2 cellular contexts compared by ENCODE assay signal in the genomic region with DNA sequence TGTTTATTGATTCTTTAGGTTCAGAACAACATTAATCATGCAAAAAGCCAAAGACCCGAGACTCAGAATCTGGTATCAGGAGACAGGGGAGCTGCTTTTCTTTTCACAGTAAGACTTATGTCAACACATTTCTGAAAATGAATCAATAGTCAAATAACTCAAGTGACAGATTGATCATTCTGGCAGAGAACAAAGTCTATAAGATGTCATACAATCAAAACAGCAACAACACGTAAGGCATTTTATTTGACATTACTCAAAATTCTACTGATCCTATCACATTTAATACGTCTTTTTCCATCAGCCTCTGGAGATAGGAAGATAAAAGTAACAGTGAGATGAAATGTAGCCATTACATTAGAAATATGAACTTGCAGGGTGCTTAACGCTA.
TF ChIP-seq lines count a peak whose summit lies in the region.

No MANE protein-coding gene starts in this region.

TF ChIP-seq in HEK293T, 16 proteins besides CTCF, POLR2A, EP300 and RAD21 (continued from another document):
- TF ChIP-seq, protein P1, sequence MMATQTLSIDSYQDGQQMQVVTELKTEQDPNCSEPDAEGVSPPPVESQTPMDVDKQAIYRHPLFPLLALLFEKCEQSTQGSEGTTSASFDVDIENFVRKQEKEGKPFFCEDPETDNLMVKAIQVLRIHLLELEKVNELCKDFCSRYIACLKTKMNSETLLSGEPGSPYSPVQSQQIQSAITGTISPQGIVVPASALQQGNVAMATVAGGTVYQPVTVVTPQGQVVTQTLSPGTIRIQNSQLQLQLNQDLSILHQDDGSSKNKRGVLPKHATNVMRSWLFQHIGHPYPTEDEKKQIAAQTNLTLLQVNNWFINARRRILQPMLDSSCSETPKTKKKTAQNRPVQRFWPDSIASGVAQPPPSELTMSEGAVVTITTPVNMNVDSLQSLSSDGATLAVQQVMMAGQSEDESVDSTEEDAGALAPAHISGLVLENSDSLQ (IDR thresholded peaks at IDR 0.05), result peak; percentile 76
- TF ChIP-seq ARNT (IDR thresholded peaks at IDR 0.05) (0 out of 2 replicates have a peak, but pooled peaks have one; percentile 31), HDGF (IDR thresholded peaks at IDR 0.05; ENCODE audit: borderline replicate concordance) (no peak), CTBP1 (IDR thresholded peaks at IDR 0.05; ENCODE audit: borderline replicate concordance) (no peak)

TF ChIP-seq in K562, 482 proteins besides CTCF, POLR2A, EP300 and RAD21 (continued from another document):
- TF ChIP-seq, protein P2, sequence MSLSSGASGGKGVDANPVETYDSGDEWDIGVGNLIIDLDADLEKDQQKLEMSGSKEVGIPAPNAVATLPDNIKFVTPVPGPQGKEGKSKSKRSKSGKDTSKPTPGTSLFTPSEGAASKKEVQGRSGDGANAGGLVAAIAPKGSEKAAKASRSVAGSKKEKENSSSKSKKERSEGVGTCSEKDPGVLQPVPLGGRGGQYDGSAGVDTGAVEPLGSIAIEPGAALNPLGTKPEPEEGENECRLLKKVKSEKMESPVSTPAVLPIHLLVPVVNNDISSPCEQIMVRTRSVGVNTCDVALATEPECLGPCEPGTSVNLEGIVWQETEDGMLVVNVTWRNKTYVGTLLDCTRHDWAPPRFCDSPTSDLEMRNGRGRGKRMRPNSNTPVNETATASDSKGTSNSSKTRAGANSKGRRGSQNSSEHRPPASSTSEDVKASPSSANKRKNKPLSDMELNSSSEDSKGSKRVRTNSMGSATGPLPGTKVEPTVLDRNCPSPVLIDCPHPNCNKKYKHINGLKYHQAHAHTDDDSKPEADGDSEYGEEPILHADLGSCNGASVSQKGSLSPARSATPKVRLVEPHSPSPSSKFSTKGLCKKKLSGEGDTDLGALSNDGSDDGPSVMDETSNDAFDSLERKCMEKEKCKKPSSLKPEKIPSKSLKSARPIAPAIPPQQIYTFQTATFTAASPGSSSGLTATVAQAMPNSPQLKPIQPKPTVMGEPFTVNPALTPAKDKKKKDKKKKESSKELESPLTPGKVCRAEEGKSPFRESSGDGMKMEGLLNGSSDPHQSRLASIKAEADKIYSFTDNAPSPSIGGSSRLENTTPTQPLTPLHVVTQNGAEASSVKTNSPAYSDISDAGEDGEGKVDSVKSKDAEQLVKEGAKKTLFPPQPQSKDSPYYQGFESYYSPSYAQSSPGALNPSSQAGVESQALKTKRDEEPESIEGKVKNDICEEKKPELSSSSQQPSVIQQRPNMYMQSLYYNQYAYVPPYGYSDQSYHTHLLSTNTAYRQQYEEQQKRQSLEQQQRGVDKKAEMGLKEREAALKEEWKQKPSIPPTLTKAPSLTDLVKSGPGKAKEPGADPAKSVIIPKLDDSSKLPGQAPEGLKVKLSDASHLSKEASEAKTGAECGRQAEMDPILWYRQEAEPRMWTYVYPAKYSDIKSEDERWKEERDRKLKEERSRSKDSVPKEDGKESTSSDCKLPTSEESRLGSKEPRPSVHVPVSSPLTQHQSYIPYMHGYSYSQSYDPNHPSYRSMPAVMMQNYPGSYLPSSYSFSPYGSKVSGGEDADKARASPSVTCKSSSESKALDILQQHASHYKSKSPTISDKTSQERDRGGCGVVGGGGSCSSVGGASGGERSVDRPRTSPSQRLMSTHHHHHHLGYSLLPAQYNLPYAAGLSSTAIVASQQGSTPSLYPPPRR (CRISPR knock-in tag; IDR thresholded peaks at IDR 0.05; ENCODE audit: borderline replicate concordance), result no peak
- no peak for TF ChIP-seq MAFF (IDR thresholded peaks at IDR 0.05; ENCODE audit: low read length)
- TF ChIP-seq, protein P3, sequence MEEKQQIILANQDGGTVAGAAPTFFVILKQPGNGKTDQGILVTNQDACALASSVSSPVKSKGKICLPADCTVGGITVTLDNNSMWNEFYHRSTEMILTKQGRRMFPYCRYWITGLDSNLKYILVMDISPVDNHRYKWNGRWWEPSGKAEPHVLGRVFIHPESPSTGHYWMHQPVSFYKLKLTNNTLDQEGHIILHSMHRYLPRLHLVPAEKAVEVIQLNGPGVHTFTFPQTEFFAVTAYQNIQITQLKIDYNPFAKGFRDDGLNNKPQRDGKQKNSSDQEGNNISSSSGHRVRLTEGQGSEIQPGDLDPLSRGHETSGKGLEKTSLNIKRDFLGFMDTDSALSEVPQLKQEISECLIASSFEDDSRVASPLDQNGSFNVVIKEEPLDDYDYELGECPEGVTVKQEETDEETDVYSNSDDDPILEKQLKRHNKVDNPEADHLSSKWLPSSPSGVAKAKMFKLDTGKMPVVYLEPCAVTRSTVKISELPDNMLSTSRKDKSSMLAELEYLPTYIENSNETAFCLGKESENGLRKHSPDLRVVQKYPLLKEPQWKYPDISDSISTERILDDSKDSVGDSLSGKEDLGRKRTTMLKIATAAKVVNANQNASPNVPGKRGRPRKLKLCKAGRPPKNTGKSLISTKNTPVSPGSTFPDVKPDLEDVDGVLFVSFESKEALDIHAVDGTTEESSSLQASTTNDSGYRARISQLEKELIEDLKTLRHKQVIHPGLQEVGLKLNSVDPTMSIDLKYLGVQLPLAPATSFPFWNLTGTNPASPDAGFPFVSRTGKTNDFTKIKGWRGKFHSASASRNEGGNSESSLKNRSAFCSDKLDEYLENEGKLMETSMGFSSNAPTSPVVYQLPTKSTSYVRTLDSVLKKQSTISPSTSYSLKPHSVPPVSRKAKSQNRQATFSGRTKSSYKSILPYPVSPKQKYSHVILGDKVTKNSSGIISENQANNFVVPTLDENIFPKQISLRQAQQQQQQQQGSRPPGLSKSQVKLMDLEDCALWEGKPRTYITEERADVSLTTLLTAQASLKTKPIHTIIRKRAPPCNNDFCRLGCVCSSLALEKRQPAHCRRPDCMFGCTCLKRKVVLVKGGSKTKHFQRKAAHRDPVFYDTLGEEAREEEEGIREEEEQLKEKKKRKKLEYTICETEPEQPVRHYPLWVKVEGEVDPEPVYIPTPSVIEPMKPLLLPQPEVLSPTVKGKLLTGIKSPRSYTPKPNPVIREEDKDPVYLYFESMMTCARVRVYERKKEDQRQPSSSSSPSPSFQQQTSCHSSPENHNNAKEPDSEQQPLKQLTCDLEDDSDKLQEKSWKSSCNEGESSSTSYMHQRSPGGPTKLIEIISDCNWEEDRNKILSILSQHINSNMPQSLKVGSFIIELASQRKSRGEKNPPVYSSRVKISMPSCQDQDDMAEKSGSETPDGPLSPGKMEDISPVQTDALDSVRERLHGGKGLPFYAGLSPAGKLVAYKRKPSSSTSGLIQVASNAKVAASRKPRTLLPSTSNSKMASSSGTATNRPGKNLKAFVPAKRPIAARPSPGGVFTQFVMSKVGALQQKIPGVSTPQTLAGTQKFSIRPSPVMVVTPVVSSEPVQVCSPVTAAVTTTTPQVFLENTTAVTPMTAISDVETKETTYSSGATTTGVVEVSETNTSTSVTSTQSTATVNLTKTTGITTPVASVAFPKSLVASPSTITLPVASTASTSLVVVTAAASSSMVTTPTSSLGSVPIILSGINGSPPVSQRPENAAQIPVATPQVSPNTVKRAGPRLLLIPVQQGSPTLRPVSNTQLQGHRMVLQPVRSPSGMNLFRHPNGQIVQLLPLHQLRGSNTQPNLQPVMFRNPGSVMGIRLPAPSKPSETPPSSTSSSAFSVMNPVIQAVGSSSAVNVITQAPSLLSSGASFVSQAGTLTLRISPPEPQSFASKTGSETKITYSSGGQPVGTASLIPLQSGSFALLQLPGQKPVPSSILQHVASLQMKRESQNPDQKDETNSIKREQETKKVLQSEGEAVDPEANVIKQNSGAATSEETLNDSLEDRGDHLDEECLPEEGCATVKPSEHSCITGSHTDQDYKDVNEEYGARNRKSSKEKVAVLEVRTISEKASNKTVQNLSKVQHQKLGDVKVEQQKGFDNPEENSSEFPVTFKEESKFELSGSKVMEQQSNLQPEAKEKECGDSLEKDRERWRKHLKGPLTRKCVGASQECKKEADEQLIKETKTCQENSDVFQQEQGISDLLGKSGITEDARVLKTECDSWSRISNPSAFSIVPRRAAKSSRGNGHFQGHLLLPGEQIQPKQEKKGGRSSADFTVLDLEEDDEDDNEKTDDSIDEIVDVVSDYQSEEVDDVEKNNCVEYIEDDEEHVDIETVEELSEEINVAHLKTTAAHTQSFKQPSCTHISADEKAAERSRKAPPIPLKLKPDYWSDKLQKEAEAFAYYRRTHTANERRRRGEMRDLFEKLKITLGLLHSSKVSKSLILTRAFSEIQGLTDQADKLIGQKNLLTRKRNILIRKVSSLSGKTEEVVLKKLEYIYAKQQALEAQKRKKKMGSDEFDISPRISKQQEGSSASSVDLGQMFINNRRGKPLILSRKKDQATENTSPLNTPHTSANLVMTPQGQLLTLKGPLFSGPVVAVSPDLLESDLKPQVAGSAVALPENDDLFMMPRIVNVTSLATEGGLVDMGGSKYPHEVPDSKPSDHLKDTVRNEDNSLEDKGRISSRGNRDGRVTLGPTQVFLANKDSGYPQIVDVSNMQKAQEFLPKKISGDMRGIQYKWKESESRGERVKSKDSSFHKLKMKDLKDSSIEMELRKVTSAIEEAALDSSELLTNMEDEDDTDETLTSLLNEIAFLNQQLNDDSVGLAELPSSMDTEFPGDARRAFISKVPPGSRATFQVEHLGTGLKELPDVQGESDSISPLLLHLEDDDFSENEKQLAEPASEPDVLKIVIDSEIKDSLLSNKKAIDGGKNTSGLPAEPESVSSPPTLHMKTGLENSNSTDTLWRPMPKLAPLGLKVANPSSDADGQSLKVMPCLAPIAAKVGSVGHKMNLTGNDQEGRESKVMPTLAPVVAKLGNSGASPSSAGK (IDR thresholded peaks at IDR 0.05), result no peak
- no peak for TF ChIP-seq SP1 (CRISPR knock-in tag; IDR thresholded peaks at IDR 0.05)
- TF ChIP-seq ZNF143 (CRISPR knock-in tag; IDR thresholded peaks at IDR 0.05), result no peak
- no peak for TF ChIP-seq ELF2 (CRISPR knock-in tag; IDR thresholded peaks at IDR 0.05)
- TF ChIP-seq, protein P4, sequence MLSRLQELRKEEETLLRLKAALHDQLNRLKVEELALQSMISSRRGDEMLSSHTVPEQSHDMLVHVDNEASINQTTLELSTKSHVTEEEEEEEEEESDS (CRISPR knock-in tag; IDR thresholded peaks at IDR 0.05), result no peak
- no peak for TF ChIP-seq MECOM (CRISPR knock-in tag; IDR thresholded peaks at IDR 0.05)
- no peak for TF ChIP-seq CC2D1A (IDR thresholded peaks at IDR 0.05)
- TF ChIP-seq MCM2 (IDR thresholded peaks at IDR 0.05; ENCODE audit: low read depth), result no peak
- no peak for TF ChIP-seq PRPF4 (IDR thresholded peaks at IDR 0.05; ENCODE audit: insufficient read depth, low read depth, low read length, poor library complexity, severe bottlenecking)
